1 cellular context compared by ENCODE assay signal in genomic region chr17:77327181-77327565, GRCh38.
TF ChIP-seq lines count a peak whose summit lies in the region.

No MANE protein-coding gene starts in this region.

TF ChIP-seq in H1, 55 proteins besides CTCF, POLR2A, EP300 and RAD21:
- TF ChIP-seq SIN3A (conservative IDR thresholded peaks at IDR 0.05 in 1 of 2, IDR thresholded peaks at IDR 0.05 in 1 of 2; ENCODE audit: low read depth in 1 of 2, low read length in 2 of 2) (no peak), CHD1 (IDR thresholded peaks at IDR 0.05; ENCODE audit: low read depth, low read length) (no peak), TAF7 (optimal IDR thresholded peaks at IDR 0.05; ENCODE audit: borderline replicate concordance, low read depth, low read length) (no peak), NANOG (IDR thresholded peaks at IDR 0.05; ENCODE audit: insufficient read depth, low read depth, low read length, poor library complexity, severe bottlenecking) (no peak), RXRA (IDR thresholded peaks at IDR 0.05; ENCODE audit: insufficient read depth, low read depth, low read length) (no peak), SUZ12 (IDR thresholded peaks at IDR 0.05; ENCODE audit: low read length) (no peak), TEAD4 (IDR thresholded peaks at IDR 0.05; ENCODE audit: low read depth, low read length) (no peak), EZH2 (IDR thresholded peaks at IDR 0.05; ENCODE audit: low read depth, low read length, severe bottlenecking) (no peak)
